ENCODE assay signal across 15 cellular contexts in the genomic region with DNA sequence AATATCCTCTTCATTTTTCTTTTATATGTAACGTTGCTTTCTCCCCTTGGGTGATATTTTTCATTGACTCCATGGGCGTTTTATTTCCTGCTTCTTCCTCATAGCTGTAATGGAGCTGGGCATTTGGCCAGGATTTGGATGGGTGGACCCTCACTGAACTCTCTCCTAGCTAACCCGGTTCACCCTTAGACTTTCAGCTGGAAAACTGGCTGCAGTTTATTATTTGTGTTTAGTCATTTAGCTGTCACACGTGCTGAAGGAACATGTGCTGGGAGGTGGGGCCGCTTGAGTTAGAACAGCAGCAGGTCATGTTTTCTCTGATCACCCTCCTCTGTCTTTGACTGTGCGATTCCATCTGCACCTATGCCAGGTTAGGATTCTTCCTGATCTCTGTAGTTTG.
DNase-seq lines count a peak whose midpoint lies in the region; ATAC-seq and TF ChIP-seq lines count a peak whose summit lies in the region.
"Had no signal": no experiment of that assay in that cellular context is flagged by ENCODE, and none has a peak within 500 bp of the region (broad histone marks: within the 10 kb centered on the region; RNA-seq: fewer than 3 reads in every experiment).

No MANE protein-coding gene starts in this region.

- no peak overlapping the region for H4K8ac ChIP-seq in trophoblast cell (ENCODE audit: low read depth, low read length)

- H2BK5ac ChIP-seq in trophoblast cell (ENCODE audit: low read depth, low read length, poor library complexity): no peak overlapping the region

- H3K4me1 ChIP-seq in right cardiac atrium (ENCODE audit: control insufficient read depth, insufficient read depth, low read length) (no peaks in the 10 kb centered on the region), testis (no peaks in the 10 kb centered on the region), trophoblast cell (ENCODE audit: control insufficient read depth in 1 of 2, insufficient read depth in 2 of 2, low read length in 2 of 2) (no peaks in the 10 kb centered on the region)
- H3K4me1 ChIP-seq: pancreas, SJSA1 had no signal

- H3K27ac ChIP-seq in right cardiac atrium (ENCODE audit: low read length): no peak overlapping the region
- H3K27ac ChIP-seq in testis: no peak overlapping the region
- no peak overlapping the region for H3K27ac ChIP-seq in trophoblast cell (ENCODE audit: low read depth, low read length)
- H3K27ac ChIP-seq: 22Rv1, pancreas, SJSA1 had no signal

- no peaks in the 10 kb centered on the region for H3K79me1 ChIP-seq in trophoblast cell (ENCODE audit: low read length)

- no peak overlapping the region for H4K12ac ChIP-seq in trophoblast cell (ENCODE audit: low read depth, low read length)

- no peak overlapping the region for H3K4me3 ChIP-seq in right cardiac atrium (ENCODE audit: low read length)
- no peak overlapping the region for H3K4me3 ChIP-seq in testis
- H3K4me3 ChIP-seq in trophoblast cell (ENCODE audit: low read depth, low read length): no peak overlapping the region
- H3K4me3 ChIP-seq: pancreas, SJSA1 had no signal

- H3K27me3 ChIP-seq in right cardiac atrium (ENCODE audit: control insufficient read depth, insufficient read depth) (no peaks in the 10 kb centered on the region), testis (no peaks in the 10 kb centered on the region), trophoblast cell (ENCODE audit: insufficient read depth, low read length) (no peaks in the 10 kb centered on the region)
- H3K27me3 ChIP-seq: pancreas, SJSA1 had no signal

- no peak for TF ChIP-seq POLR2A in testis (IDR thresholded peaks at IDR 0.05)

- H3K36me3 ChIP-seq in testis (ENCODE audit: low read depth, missing control alignments) (no peaks in the 10 kb centered on the region), trophoblast cell (ENCODE audit: control insufficient read depth in 1 of 2, insufficient read depth in 2 of 2, low read length in 2 of 2) (no peaks in the 10 kb centered on the region)
- H3K36me3 ChIP-seq: pancreas, SJSA1 had no signal

- no peak overlapping the region for H2BK120ac ChIP-seq in trophoblast cell (ENCODE audit: insufficient read depth, low read length, poor library complexity)

- no peaks in the 10 kb centered on the region for H3K79me2 ChIP-seq in trophoblast cell (ENCODE audit: control insufficient read depth, insufficient read depth, low read length, poor library complexity)

- no peak overlapping the region for H4K91ac ChIP-seq in trophoblast cell (ENCODE audit: low read depth, low read length)

- intact Hi-C loops in right cardiac atrium (cut with DNase I) (no loop called here), testis (cut with DNase I; ENCODE audit: low total_unique reads) (no loop called here)

- H3K9me3 ChIP-seq in right cardiac atrium (ENCODE audit: control insufficient read depth, low read length): no peaks in the 10 kb centered on the region
- H3K9me3 ChIP-seq in testis: no peaks in the 10 kb centered on the region
- H3K9me3 ChIP-seq in trophoblast cell (ENCODE audit: insufficient read depth, low read depth, low read length): no peaks in the 10 kb centered on the region
- H3K9me3 ChIP-seq: pancreas, SJSA1 had no signal

- no peak overlapping the region for H3K9ac ChIP-seq in trophoblast cell (ENCODE audit: low read length)

- H3K23ac ChIP-seq in trophoblast cell (ENCODE audit: low read length): no peak overlapping the region

- no peak overlapping the region for H3K4me2 ChIP-seq in trophoblast cell (ENCODE audit: low read length)

- H3K18ac ChIP-seq in trophoblast cell (ENCODE audit: low read length): no peak overlapping the region

- peak; percentile 52 to 76 for ATAC-seq in right cardiac atrium

- H3K4ac ChIP-seq in trophoblast cell (ENCODE audit: low read depth, low read length): no peak overlapping the region

- H3K14ac ChIP-seq in trophoblast cell (ENCODE audit: low read length): no peak overlapping the region

- no peak for TF ChIP-seq CTCF in testis (IDR thresholded peaks at IDR 0.05)

- DNase-seq in NCI-H1417 (lab: John Stamatoyannopoulos, UW): peak in 2 of 3 experiments; percentile 60 to 66
- DNase-seq in NCI-H1417 treated with DMSO at 0.1 percent for 48 hours (lab: John Stamatoyannopoulos, UW): no peak
- peak; percentile 55 to 68 for DNase-seq in SHP77 (lab: John Stamatoyannopoulos, UW)
- peak; percentile 40 to 73 (median 61) for DNase-seq in right cardiac atrium
- peak; percentile 57 for DNase-seq in testis
- DNase-seq in T-helper 9 cell: no peak
- no peak for DNase-seq in trophoblast cell
- DNase-seq in D341Med (ENCODE audit: low spot score): no peak
- DNase-seq: activated CD4-positive, alpha-beta T cell treated with anti-CD3 and anti-CD28 coated beads, Interleukin-2, amount 10 ng/mL, durations not matched to agents 7 days and 5 days; effector CD8-positive, alpha-beta T cell; GDM1; immature natural killer cell; pancreas had no signal

- H2AK5ac ChIP-seq in trophoblast cell (ENCODE audit: low read length): no peak overlapping the region

- H2AFZ ChIP-seq in trophoblast cell (ENCODE audit: insufficient read depth, low read length, poor library complexity): no peak overlapping the region

- no peak overlapping the region for H2BK12ac ChIP-seq in trophoblast cell (ENCODE audit: low read length)

- 35% methylated on average over 6 of the region's 6 CpGs for WGBS in right cardiac atrium
- WGBS in testis, 2 donors: 33 to 43% methylated on average over 6 of the region's 6 CpGs
- WGBS in trophoblast cell (ENCODE audit: extremely low coverage, insufficient coverage, insufficient read length): no CpG with 5 or more reads among the region's 6 CpGs

Comparison
In these comparisons a context has a peak if more than half of its experiments do, and no peak if none do; other contexts are left out.
1. DNase-seq: peak in NCI-H1417 (2 of 3), SHP77 (2 of 2), right cardiac atrium (3 of 3) and testis (single experiment); none in NCI-H1417 treated with DMSO at 0.1 percent for 48 hours (single experiment), T-helper 9 cell (single experiment), trophoblast cell (0 of 2) and D341Med (single experiment).